ENCODE assay signal across 9 cellular contexts in genomic region chr11:46345881-46346484, GRCh38. TPM values are rescaled to one million over a fixed set of nuclear protein-coding genes. Genes with fewer than 3 reads are reported as not detected.
DNase-seq lines count a peak whose midpoint lies in the region; ATAC-seq and TF ChIP-seq lines count a peak whose summit lies in the region.
"Had no signal": no experiment of that assay in that cellular context is flagged by ENCODE, and none has a peak within 500 bp of the region (broad histone marks: within the 10 kb centered on the region; RNA-seq: fewer than 3 reads in every experiment).

No MANE protein-coding gene starts in this region.

- peak overlapping the region; percentile 42 for H3K4me2 ChIP-seq in DOHH2 (ENCODE audit: low read length)

- no peaks in the 10 kb centered on the region for H3K9me3 Mint-ChIP-seq in progenitor cell of endocrine pancreas (ENCODE audit: low read depth)

- peaks cover 11% of the 10 kb centered on the region; the same call in 1 of the 2 replicates for H4K20me1 ChIP-seq in DOHH2 (ENCODE audit: control insufficient read depth, insufficient read depth, low read depth, low read length)

- no peaks in the 10 kb centered on the region for H3K36me3 Mint-ChIP-seq in progenitor cell of endocrine pancreas (ENCODE audit: insufficient read depth)

- H3K4me1 Mint-ChIP-seq in progenitor cell of endocrine pancreas (ENCODE audit: low read depth), result peaks cover 19% of the 10 kb centered on the region

- no peaks in the 10 kb centered on the region for H3K9me2 ChIP-seq in DOHH2 (replicated peaks; ENCODE audit: control insufficient read depth, low read length)

- DNase-seq in RWPE1 (ENCODE audit: low spot score), result no peak
- DNase-seq in effector memory CD4-positive, alpha-beta T cell, result no peak
- DNase-seq in progenitor cell of endocrine pancreas (ENCODE audit: low spot score, unreplicated experiment), result no peak
- no peak for DNase-seq in AG20443 (ENCODE audit: low spot score)
- DNase-seq in NCI-H1930 (lab: John Stamatoyannopoulos, UW), result no peak

- peaks cover 32% of the 10 kb centered on the region for H3K79me2 ChIP-seq in DOHH2 (ENCODE audit: control insufficient read depth, low read length)

- no peak for ATAC-seq in HG03521 (IDR thresholded peaks at IDR 0.05; ENCODE audit: unreplicated experiment)
- ATAC-seq in HG03469 (IDR thresholded peaks at IDR 0.05; ENCODE audit: unreplicated experiment), result no peak

- H3K4me3 ChIP-seq in DOHH2 (ENCODE audit: low read length), result peak overlapping the region; percentile 28; the same call in 1 of the 2 replicates
- peak overlapping the region; percentile 44 for H3K4me3 ChIP-seq in effector memory CD4-positive, alpha-beta T cell (ENCODE audit: insufficient read depth, low read depth, low read length, poor library complexity, severe bottlenecking)
- H3K4me3 ChIP-seq: cardiac muscle cell had no signal

- H3F3A ChIP-seq in DOHH2 (ENCODE audit: control insufficient read depth, insufficient read depth), result peaks cover 7% of the 10 kb centered on the region; the same call in 1 of the 2 replicates

- H3K27me3 Mint-ChIP-seq in progenitor cell of endocrine pancreas, result peaks cover 32% of the 10 kb centered on the region

- peak overlapping the region; percentile 72 for H3K4me3 Mint-ChIP-seq in progenitor cell of endocrine pancreas (ENCODE audit: low read depth)

- H3K36me3 ChIP-seq in DOHH2 (ENCODE audit: control insufficient read depth, low read length), result no peaks in the 10 kb centered on the region; the same call in 1 of the 2 replicates
- no peaks in the 10 kb centered on the region for H3K36me3 ChIP-seq in effector memory CD4-positive, alpha-beta T cell (ENCODE audit: control insufficient read depth, insufficient read depth, low read length)
- H3K36me3 ChIP-seq: cardiac muscle cell had no signal

- no peak overlapping the region for H3K27ac ChIP-seq in DOHH2 (ENCODE audit: low read depth, low read length)
- H3K27ac ChIP-seq in RWPE1, result peak overlapping the region; percentile 90
- H3K27ac ChIP-seq in effector memory CD4-positive, alpha-beta T cell (ENCODE audit: insufficient read depth, low read length, poor library complexity, severe bottlenecking), result peak overlapping the region; percentile 50
- H3K27ac ChIP-seq: cardiac muscle cell had no signal

- POLR2A ChIA-PET in RWPE1 (lab: Yijun Ruan, JAX; ENCODE audit: low non-redundant PET), result no interaction called here

- H3K9me3 ChIP-seq in DOHH2 (ENCODE audit: control insufficient read depth, insufficient read depth, low read length), result no peaks in the 10 kb centered on the region
- no peaks in the 10 kb centered on the region for H3K9me3 ChIP-seq in effector memory CD4-positive, alpha-beta T cell (ENCODE audit: control insufficient read depth, low read length)

- H3K27ac Mint-ChIP-seq in progenitor cell of endocrine pancreas, result no peak overlapping the region

- TF ChIP-seq CTCF in DOHH2 (IDR thresholded peaks at IDR 0.05; ENCODE audit: low read depth, low read length, poor library complexity, severe bottlenecking), result no peak
- no peak for TF ChIP-seq CTCF in RWPE1 (conservative IDR thresholded peaks at IDR 0.05; ENCODE audit: low read depth)
- TF ChIP-seq CTCF in progenitor cell of endocrine pancreas (IDR thresholded peaks at IDR 0.05; ENCODE audit: unreplicated experiment), result no peak

- CTCF ChIA-PET in RWPE1 (lab: Yijun Ruan, JAX), result interaction anchor here (0.5 to 0.7 kb wide), 6 partner anchors 41 to 1611 kb away, joined by 3 to 6 read pairs (median 4); no protein-coding TSS in a partner anchor

- peaks cover 48% of the 10 kb centered on the region for H3K27me3 ChIP-seq in DOHH2 (ENCODE audit: control insufficient read depth, low read length)
- H3K27me3 ChIP-seq in effector memory CD4-positive, alpha-beta T cell (replicated peaks; ENCODE audit: control insufficient read depth, insufficient read depth, low read length, poor library complexity, severe bottlenecking), result no peaks in the 10 kb centered on the region
- H3K27me3 ChIP-seq: cardiac muscle cell had no signal

- peaks cover 50% of the 10 kb centered on the region for H3K4me1 ChIP-seq in DOHH2 (ENCODE audit: control insufficient read depth, low read length)
- peaks cover 68% of the 10 kb centered on the region for H3K4me1 ChIP-seq in effector memory CD4-positive, alpha-beta T cell (ENCODE audit: control insufficient read depth, insufficient read depth, low read length, poor library complexity, severe bottlenecking)

RNA-seq across cellular contexts. Expression of gene DGKZ, which starts 1.3 kb away (rescaled TPM):
- total RNA-seq in progenitor cell of endocrine pancreas, result 55.1 and 58.3 TPM in 2 replicates

RNA-seq across cellular contexts. Expression of gene MDK, which starts 35.5 kb away (rescaled TPM):
- total RNA-seq in progenitor cell of endocrine pancreas, result 1,921 and 2,040 TPM in 2 replicates

RNA-seq across cellular contexts. Expression of gene CHRM4, which starts 45.6 kb away (rescaled TPM):
- total RNA-seq in progenitor cell of endocrine pancreas, result 0.51 and 0.81 TPM in 2 replicates
